In the genomic region with DNA sequence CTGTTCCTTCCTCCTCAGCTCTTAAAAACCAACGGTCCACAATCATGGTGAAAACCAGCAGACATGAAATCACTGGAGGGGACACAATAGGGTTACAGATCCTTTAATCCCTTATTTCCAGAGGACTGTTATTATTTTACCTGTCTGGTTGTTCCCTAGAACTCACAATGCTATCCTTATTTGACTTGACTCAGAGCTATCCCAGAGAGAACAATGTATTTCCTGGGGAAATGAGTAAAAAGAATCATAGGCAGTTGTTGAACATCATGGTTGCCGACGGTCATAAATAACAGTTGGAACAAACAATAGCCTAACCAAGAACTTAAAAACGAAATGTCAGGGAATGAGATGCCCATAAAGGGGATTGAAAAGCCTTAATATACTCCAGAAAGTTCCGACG, we compare ENCODE assay signal across 25 cellular contexts. TPM values are rescaled to one million over a fixed set of nuclear protein-coding genes. Genes with fewer than 3 reads are reported as not detected.
DNase-seq lines count a peak whose midpoint lies in the region; FAIRE-seq and TF ChIP-seq lines count a peak whose summit lies in the region.
"Had no signal": no experiment of that assay in that cellular context is flagged by ENCODE, and none has a peak within 500 bp of the region (broad histone marks: within the 10 kb centered on the region; RNA-seq: fewer than 3 reads in every experiment).

No MANE protein-coding gene starts in this region.

- H3K4me3 ChIP-seq in mammary epithelial cell (replicated peaks in 1 of 3; ENCODE audit: insufficient read depth in 1 of 3, low read depth in 2 of 3, low read length in 3 of 3) (no peak overlapping the region), bronchial epithelial cell (ENCODE audit: low read depth, low read length) (no peak overlapping the region), endothelial cell of umbilical vein (replicated peaks in 1 of 3; ENCODE audit: insufficient read depth in 1 of 3, low read depth in 1 of 3, low read length in 3 of 3) (no peak overlapping the region)
- H3K4me3 ChIP-seq: GM23338 had no signal

- H3K4me2 ChIP-seq in mammary epithelial cell (ENCODE audit: insufficient read depth, low read depth, low read length) (no peak overlapping the region), endothelial cell of umbilical vein (ENCODE audit: insufficient read depth, low read length) (no peak overlapping the region)
- H3K4me2 ChIP-seq: GM23338 had no signal

- H3K36me3 Mint-ChIP-seq in MCF 10A (ENCODE audit: insufficient read depth, unreplicated experiment): no peaks in the 10 kb centered on the region
- H3K36me3 Mint-ChIP-seq: CD4-positive, CD25-positive, alpha-beta regulatory T cell; CD8-positive, alpha-beta memory T cell had no signal

- no peak overlapping the region for H3K27ac Mint-ChIP-seq in MCF 10A (ENCODE audit: low read depth, unreplicated experiment)
- H3K27ac Mint-ChIP-seq: CD4-positive, CD25-positive, alpha-beta regulatory T cell; CD8-positive, alpha-beta memory T cell; GM23338 had no signal

- POLR2A ChIA-PET in MCF 10A (lab: Yijun Ruan, JAX): interaction anchor here (0.8 kb wide), 1 partner anchor 51 kb away, joined by 3 read pairs; no protein-coding TSS in a partner anchor
- POLR2A ChIA-PET in endothelial cell of umbilical vein (lab: Charles Lee): no interaction called here

- TF ChIP-seq CTCF in mammary epithelial cell (conservative IDR thresholded peaks at IDR 0.05 in 1 of 2, IDR thresholded peaks at IDR 0.05 in 1 of 2; ENCODE audit: extremely low read depth in 1 of 2, insufficient read depth in 1 of 2, low read depth in 1 of 2, low read length in 2 of 2) (no peak), MCF 10A (IDR thresholded peaks at IDR 0.05; ENCODE audit: unreplicated experiment) (no peak), bronchial epithelial cell (IDR thresholded peaks at IDR 0.05; ENCODE audit: insufficient read depth, low read length, severe bottlenecking) (no peak), endothelial cell of umbilical vein (IDR thresholded peaks at IDR 0.05; ENCODE audit: extremely low read depth in 1 of 2, insufficient read depth in 1 of 2, low read depth in 1 of 2, low read length in 2 of 2) (no peak)

- H3K27me3 ChIP-seq in mammary epithelial cell (ENCODE audit: insufficient read depth, low read length) (no peaks in the 10 kb centered on the region), bronchial epithelial cell (ENCODE audit: control insufficient read depth, insufficient read depth, low read length) (peaks cover 2% of the 10 kb centered on the region), endothelial cell of umbilical vein (ENCODE audit: control insufficient read depth in 2 of 2, insufficient read depth in 2 of 2, low read length in 2 of 2) (no peaks in the 10 kb centered on the region)
- H3K27me3 ChIP-seq: BE2C had no signal

- no peaks in the 10 kb centered on the region for H3K4me1 Mint-ChIP-seq in MCF 10A (ENCODE audit: insufficient read depth, unreplicated experiment)
- H3K4me1 Mint-ChIP-seq: CD4-positive, CD25-positive, alpha-beta regulatory T cell; CD8-positive, alpha-beta memory T cell had no signal

- intact Hi-C loops in mammary epithelial cell (cut with micrococcal nuclease): no loop called here
- intact Hi-C loops in MCF 10A (cut with micrococcal nuclease): no loop called here
- intact Hi-C loops in endothelial cell of umbilical vein (cut with micrococcal nuclease): no loop called here

- CTCF ChIA-PET in mammary epithelial cell (lab: Charles Lee; ENCODE audit: low non-redundant PET): no interaction called here
- CTCF ChIA-PET in MCF 10A (lab: Yijun Ruan, JAX): interaction anchor here (0.7 kb wide), 1 partner anchor 19 kb away, joined by 3 read pairs; no protein-coding TSS in a partner anchor
- CTCF ChIA-PET in endothelial cell of umbilical vein (lab: Charles Lee): no interaction called here

- peaks cover 70% of the 10 kb centered on the region for H3K27me3 Mint-ChIP-seq in MCF 10A (ENCODE audit: insufficient read depth, unreplicated experiment)

- no peak overlapping the region for H2AFZ ChIP-seq in mammary epithelial cell (ENCODE audit: low read depth, low read length)
- no peak overlapping the region for H2AFZ ChIP-seq in endothelial cell of umbilical vein (ENCODE audit: low read depth, low read length)

- H3K36me3 ChIP-seq in mammary epithelial cell (ENCODE audit: insufficient read depth, low read length) (no peaks in the 10 kb centered on the region), bronchial epithelial cell (ENCODE audit: control insufficient read depth, insufficient read depth, low read length) (no peaks in the 10 kb centered on the region), endothelial cell of umbilical vein (ENCODE audit: control insufficient read depth in 2 of 2, extremely low read depth in 1 of 2, insufficient read depth in 2 of 2, low read length in 2 of 2) (no peaks in the 10 kb centered on the region)
- H3K36me3 ChIP-seq: BE2C had no signal

- H3K4me1 ChIP-seq in mammary epithelial cell (ENCODE audit: insufficient read depth, low read length): peaks cover 7% of the 10 kb centered on the region
- H3K4me1 ChIP-seq in endothelial cell of umbilical vein (ENCODE audit: control insufficient read depth, extremely low read depth, insufficient read depth, low read length): no peaks in the 10 kb centered on the region
- H3K4me1 ChIP-seq: BE2C had no signal

- WGBS in mammary epithelial cell (ENCODE audit: low coverage, missing lambda C conversion rate): 51% methylated on average over 6 of the region's 6 CpGs

- peak; percentile 11 for DNase-seq in mammary epithelial cell
- no peak for DNase-seq in MCF 10A (ENCODE audit: unreplicated experiment)
- DNase-seq in bronchial epithelial cell (ENCODE audit: low read depth): peak; percentile 60
- peak; percentile 20 for DNase-seq in endothelial cell of umbilical vein (ENCODE audit: low read depth, low spot score)
- peak; percentile 27 for DNase-seq in pulmonary artery endothelial cell (ENCODE audit: low read depth, low spot score)
- no peak for DNase-seq in NCI-H1436 treated with DMSO at 0.1 percent for 48 hours (lab: John Stamatoyannopoulos, UW)
- no peak for DNase-seq in SW 1271 (lab: John Stamatoyannopoulos, UW)
- DNase-seq in MV-4-11 (lab: John Stamatoyannopoulos, UW): no peak
- DNase-seq: ACHN; BE2C; C1 segment of cervical spinal cord; CD4-positive, CD25-positive, alpha-beta regulatory T cell; CD8-positive, alpha-beta memory T cell; COR-L47; DMS 273 treated with DMSO at 0.1 percent for 48 hours; DMS79; GF-D8; HCEC 1CT; IMR-90 had no signal

- H4K20me1 ChIP-seq in mammary epithelial cell (ENCODE audit: insufficient read depth, low read length) (no peaks in the 10 kb centered on the region), endothelial cell of umbilical vein (replicated peaks; ENCODE audit: control insufficient read depth, extremely low read depth, insufficient read depth, low read length) (no peaks in the 10 kb centered on the region)

- H3K4me3 Mint-ChIP-seq in MCF 10A (ENCODE audit: unreplicated experiment): no peak overlapping the region
- H3K4me3 Mint-ChIP-seq: CD4-positive, CD25-positive, alpha-beta regulatory T cell; CD8-positive, alpha-beta memory T cell; GM23338 had no signal

- H3K9me3 ChIP-seq in mammary epithelial cell (replicated peaks; ENCODE audit: insufficient read depth, low read length): no peaks in the 10 kb centered on the region
- no peaks in the 10 kb centered on the region for H3K9me3 ChIP-seq in endothelial cell of umbilical vein (replicated peaks; ENCODE audit: control insufficient read depth, insufficient read depth, low read length)
- H3K9me3 ChIP-seq: BE2C had no signal

- in situ Hi-C loops in mammary epithelial cell (cut with MboI; ENCODE audit: low sequenced_read_pairs in 2 of 2): no loop called here

- H3K27ac ChIP-seq in mammary epithelial cell (ENCODE audit: insufficient read depth, low read depth, low read length) (no peak overlapping the region), endothelial cell of umbilical vein (ENCODE audit: insufficient read depth, low read depth, low read length) (no peak overlapping the region)
- H3K27ac ChIP-seq: HL-60 had no signal

- no TSS peak for BruUV-seq in mammary epithelial cell (replicated peaks; lab: Mats Ljungman, UMichigan)
- BruUV-seq in MCF 10A (replicated peaks; lab: Mats Ljungman, UMichigan): no TSS peak
- no TSS peak for BruUV-seq in endothelial cell of umbilical vein (replicated peaks; lab: Mats Ljungman, UMichigan)

- H3K79me2 ChIP-seq in mammary epithelial cell (ENCODE audit: insufficient read depth, low read length): no peaks in the 10 kb centered on the region
- H3K79me2 ChIP-seq in endothelial cell of umbilical vein (ENCODE audit: control insufficient read depth, insufficient read depth, low read length): no peaks in the 10 kb centered on the region

- no peaks in the 10 kb centered on the region for H3K9me1 ChIP-seq in endothelial cell of umbilical vein (replicated peaks; ENCODE audit: control insufficient read depth, extremely low read depth, insufficient read depth, low read length)

- no peak for TF ChIP-seq POLR2A in endothelial cell of umbilical vein (IDR thresholded peaks at IDR 0.05; ENCODE audit: low read depth, low read length)

- dilution Hi-C loops in mammary epithelial cell (cut with HindIII; ENCODE audit: low sequenced_read_pairs): no loop called here
- dilution Hi-C loops in endothelial cell of umbilical vein (cut with MboI; ENCODE audit: extremely low pct_ligation_motif_present, low sequenced_read_pairs): no loop called here

- H3K9ac ChIP-seq in mammary epithelial cell (ENCODE audit: insufficient read depth, low read length) (no peak overlapping the region), endothelial cell of umbilical vein (replicated peaks; ENCODE audit: extremely low read depth, insufficient read depth, low read length) (no peak overlapping the region)

- H3K9me3 Mint-ChIP-seq in MCF 10A (ENCODE audit: unreplicated experiment): no peaks in the 10 kb centered on the region
- H3K9me3 Mint-ChIP-seq: CD8-positive, alpha-beta memory T cell; GM23338 had no signal

- FAIRE-seq in bronchial epithelial cell (lab: Jason Lieb, UNC) (no peak), endothelial cell of umbilical vein (lab: Jason Lieb, UNC) (peak; percentile 26)
- FAIRE-seq: A204.1, H54, HTR-8/SVneo had no signal

RNA-seq across cellular contexts. Expression of a gene that starts 9.3 kb away (rescaled TPM):
- total RNA-seq in mammary epithelial cell (not detected), MCF 10A (2022) (not detected in 2 replicates), bronchial epithelial cell (not detected in 2 replicates), endothelial cell of umbilical vein (not detected in 2 replicates), pulmonary artery endothelial cell (not detected in 2 replicates)
- polyA plus RNA-seq in mammary epithelial cell (not detected), endothelial cell of umbilical vein (not detected in 2 replicates)
- polyA minus RNA-seq in mammary epithelial cell (not detected), endothelial cell of umbilical vein (not detected in 2 replicates)
- not detected in 2 replicates for polyA plus RNA-seq in endothelial cell of umbilical vein (2011; cell fraction: cytosol; rRNA removed)
- not detected in 2 replicates for polyA plus RNA-seq in endothelial cell of umbilical vein (2011; cell fraction: nucleus; rRNA removed)
- polyA plus RNA-seq in endothelial cell of umbilical vein (2012): not detected in 2 replicates
- polyA minus RNA-seq in endothelial cell of umbilical vein (2011; cell fraction: cytosol; rRNA and poly(A)+ RNA removed): not detected
- not detected in 2 replicates for polyA minus RNA-seq in endothelial cell of umbilical vein (2011; cell fraction: nucleus; rRNA and poly(A)+ RNA removed)
- total RNA-seq: CD4-positive, CD25-positive, alpha-beta regulatory T cell; CD8-positive, alpha-beta memory T cell; Daoy; GM23338; IMR-90 had no signal
- polyA plus RNA-seq: CD4-positive, CD25-positive, alpha-beta regulatory T cell; CD8-positive, alpha-beta memory T cell; GM23338; IMR-90 had no signal

RNA-seq across cellular contexts. Expression of a gene that starts 9.4 kb away (rescaled TPM):
- total RNA-seq in mammary epithelial cell (not detected), MCF 10A (2022) (not detected in 2 replicates), bronchial epithelial cell (not detected in 2 replicates), endothelial cell of umbilical vein (not detected in 2 replicates), pulmonary artery endothelial cell (not detected in 2 replicates)
- polyA plus RNA-seq in mammary epithelial cell (not detected), endothelial cell of umbilical vein (not detected in 2 replicates)
- polyA minus RNA-seq in mammary epithelial cell (not detected), endothelial cell of umbilical vein (not detected in 2 replicates)
- polyA plus RNA-seq in endothelial cell of umbilical vein (2011; cell fraction: cytosol; rRNA removed): not detected in 2 replicates
- not detected in 2 replicates for polyA plus RNA-seq in endothelial cell of umbilical vein (2011; cell fraction: nucleus; rRNA removed)
- polyA plus RNA-seq in endothelial cell of umbilical vein (2012): not detected in 2 replicates
- not detected for polyA minus RNA-seq in endothelial cell of umbilical vein (2011; cell fraction: cytosol; rRNA and poly(A)+ RNA removed)
- not detected in 2 replicates for polyA minus RNA-seq in endothelial cell of umbilical vein (2011; cell fraction: nucleus; rRNA and poly(A)+ RNA removed)
- total RNA-seq: CD4-positive, CD25-positive, alpha-beta regulatory T cell; CD8-positive, alpha-beta memory T cell; Daoy; GM23338; IMR-90 had no signal
- polyA plus RNA-seq: CD4-positive, CD25-positive, alpha-beta regulatory T cell; CD8-positive, alpha-beta memory T cell; GM23338; IMR-90 had no signal

RNA-seq across cellular contexts. Expression of a gene that starts 21.5 kb away (rescaled TPM):
- total RNA-seq in mammary epithelial cell (not detected), MCF 10A (2022) (not detected in 2 replicates), bronchial epithelial cell (not detected in 2 replicates), endothelial cell of umbilical vein (not detected in 2 replicates), pulmonary artery endothelial cell (not detected in 2 replicates)
- polyA plus RNA-seq in mammary epithelial cell (not detected), endothelial cell of umbilical vein (not detected in 2 replicates)
- polyA minus RNA-seq in mammary epithelial cell (not detected), endothelial cell of umbilical vein (not detected in 2 replicates)
- polyA plus RNA-seq in endothelial cell of umbilical vein (2011; cell fraction: cytosol; rRNA removed): not detected in 2 replicates
- polyA plus RNA-seq in endothelial cell of umbilical vein (2011; cell fraction: nucleus; rRNA removed): not detected in 2 replicates
- polyA plus RNA-seq in endothelial cell of umbilical vein (2012): not detected in 2 replicates
- polyA minus RNA-seq in endothelial cell of umbilical vein (2011; cell fraction: cytosol; rRNA and poly(A)+ RNA removed): not detected
- polyA minus RNA-seq in endothelial cell of umbilical vein (2011; cell fraction: nucleus; rRNA and poly(A)+ RNA removed): not detected in 2 replicates
- total RNA-seq: CD4-positive, CD25-positive, alpha-beta regulatory T cell; CD8-positive, alpha-beta memory T cell; Daoy; GM23338; IMR-90 had no signal
- polyA plus RNA-seq: CD4-positive, CD25-positive, alpha-beta regulatory T cell; CD8-positive, alpha-beta memory T cell; GM23338; IMR-90 had no signal

RNA-seq across cellular contexts. Expression of a gene that starts 27.1 kb away (rescaled TPM):
- not detected for total RNA-seq in mammary epithelial cell
- polyA plus RNA-seq in mammary epithelial cell: not detected
- polyA minus RNA-seq in mammary epithelial cell: not detected
- not detected in 2 replicates for total RNA-seq in MCF 10A (2022)
- total RNA-seq in bronchial epithelial cell: not detected in 2 replicates
- not detected in 2 replicates for total RNA-seq in endothelial cell of umbilical vein
- not detected in 2 replicates for polyA plus RNA-seq in endothelial cell of umbilical vein
- not detected in 2 replicates for polyA plus RNA-seq in endothelial cell of umbilical vein (2011; cell fraction: cytosol; rRNA removed)
- not detected in 2 replicates for polyA plus RNA-seq in endothelial cell of umbilical vein (2011; cell fraction: nucleus; rRNA removed)
- polyA plus RNA-seq in endothelial cell of umbilical vein (2012): not detected in 2 replicates
- not detected in 2 replicates for polyA minus RNA-seq in endothelial cell of umbilical vein
- not detected for polyA minus RNA-seq in endothelial cell of umbilical vein (2011; cell fraction: cytosol; rRNA and poly(A)+ RNA removed)
- not detected in 2 replicates for polyA minus RNA-seq in endothelial cell of umbilical vein (2011; cell fraction: nucleus; rRNA and poly(A)+ RNA removed)
- total RNA-seq in pulmonary artery endothelial cell: not detected in 2 replicates
- total RNA-seq: CD4-positive, CD25-positive, alpha-beta regulatory T cell; CD8-positive, alpha-beta memory T cell; Daoy; GM23338; IMR-90 had no signal
- polyA plus RNA-seq: CD4-positive, CD25-positive, alpha-beta regulatory T cell; CD8-positive, alpha-beta memory T cell; GM23338; IMR-90 had no signal

RNA-seq across cellular contexts. Expression of a gene that starts 51.5 kb away (rescaled TPM):
- total RNA-seq in mammary epithelial cell: not detected
- polyA plus RNA-seq in mammary epithelial cell: not detected
- not detected for polyA minus RNA-seq in mammary epithelial cell
- not detected in 2 replicates for total RNA-seq in MCF 10A (2022)
- total RNA-seq in bronchial epithelial cell: not detected in 2 replicates
- total RNA-seq in endothelial cell of umbilical vein: not detected in 2 replicates
- polyA plus RNA-seq in endothelial cell of umbilical vein: not detected in 2 replicates
- not detected in 2 replicates for polyA plus RNA-seq in endothelial cell of umbilical vein (2011; cell fraction: cytosol; rRNA removed)
- not detected in 2 replicates for polyA plus RNA-seq in endothelial cell of umbilical vein (2011; cell fraction: nucleus; rRNA removed)
- polyA plus RNA-seq in endothelial cell of umbilical vein (2012): not detected in 2 replicates
- polyA minus RNA-seq in endothelial cell of umbilical vein: not detected in 2 replicates
- not detected for polyA minus RNA-seq in endothelial cell of umbilical vein (2011; cell fraction: cytosol; rRNA and poly(A)+ RNA removed)
- polyA minus RNA-seq in endothelial cell of umbilical vein (2011; cell fraction: nucleus; rRNA and poly(A)+ RNA removed): not detected in 2 replicates
- not detected in 2 replicates for total RNA-seq in pulmonary artery endothelial cell
- total RNA-seq: CD4-positive, CD25-positive, alpha-beta regulatory T cell; CD8-positive, alpha-beta memory T cell; Daoy; GM23338; IMR-90 had no signal
- polyA plus RNA-seq: CD4-positive, CD25-positive, alpha-beta regulatory T cell; CD8-positive, alpha-beta memory T cell; GM23338; IMR-90 had no signal

Comparison
In these comparisons a context has a peak if more than half of its experiments do, and no peak if none do; other contexts are left out.
1. DNase-seq: peak in mammary epithelial cell (single experiment), bronchial epithelial cell (single experiment), endothelial cell of umbilical vein (single experiment) and pulmonary artery endothelial cell (single experiment); none in MCF 10A (single experiment), NCI-H1436 treated with DMSO at 0.1 percent for 48 hours (single experiment), SW 1271 (0 of 2) and MV-4-11 (single experiment).